Comparison of ENCODE assay signal across 1 cellular context in the genomic region with DNA sequence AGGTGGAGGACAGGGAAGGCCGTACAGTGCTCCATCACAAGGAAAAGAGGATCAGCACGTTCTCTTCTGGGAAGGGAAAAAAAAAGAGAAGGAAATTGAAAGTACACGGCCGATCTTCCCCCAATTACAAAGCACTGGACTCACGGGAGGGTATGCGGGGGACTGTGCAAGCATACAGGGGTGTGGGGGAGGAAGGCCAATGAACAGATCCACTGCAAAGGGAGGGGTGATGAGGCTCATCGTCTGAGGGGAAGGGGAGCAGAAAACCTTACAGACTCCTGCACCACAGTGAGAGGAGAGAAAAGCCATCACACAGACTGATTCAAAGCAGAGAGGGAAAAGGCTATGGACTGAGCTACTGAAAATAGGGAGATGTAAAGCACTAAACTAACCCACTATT.
TF ChIP-seq lines count a peak whose summit lies in the region.

No MANE protein-coding gene starts in this region.

TF ChIP-seq in IMR-90, 13 proteins besides CTCF, POLR2A, EP300 and RAD21:
- no peak for TF ChIP-seq NFE2L2 (IDR thresholded peaks at IDR 0.05; ENCODE audit: low read depth, low read length)
- no peak for TF ChIP-seq SMC3 (IDR thresholded peaks at IDR 0.05; ENCODE audit: low read depth, low read length)
- TF ChIP-seq CEBPB (IDR thresholded peaks at IDR 0.05; ENCODE audit: low read depth, low read length): no peak
- TF ChIP-seq MXI1 (IDR thresholded peaks at IDR 0.05; ENCODE audit: borderline replicate concordance, low read depth, low read length): no peak
- no peak for TF ChIP-seq CHD1 (IDR thresholded peaks at IDR 0.05; ENCODE audit: low read depth, low read length)
- TF ChIP-seq, protein P1, sequence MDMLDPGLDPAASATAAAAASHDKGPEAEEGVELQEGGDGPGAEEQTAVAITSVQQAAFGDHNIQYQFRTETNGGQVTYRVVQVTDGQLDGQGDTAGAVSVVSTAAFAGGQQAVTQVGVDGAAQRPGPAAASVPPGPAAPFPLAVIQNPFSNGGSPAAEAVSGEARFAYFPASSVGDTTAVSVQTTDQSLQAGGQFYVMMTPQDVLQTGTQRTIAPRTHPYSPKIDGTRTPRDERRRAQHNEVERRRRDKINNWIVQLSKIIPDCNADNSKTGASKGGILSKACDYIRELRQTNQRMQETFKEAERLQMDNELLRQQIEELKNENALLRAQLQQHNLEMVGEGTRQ (IDR thresholded peaks at IDR 0.05; ENCODE audit: low read depth, low read length): no peak
- no peak for TF ChIP-seq MAZ (IDR thresholded peaks at IDR 0.05; ENCODE audit: borderline replicate concordance, low read depth, low read length)
